Comparison of ENCODE assay signal across 13 cellular contexts in the genomic region with DNA sequence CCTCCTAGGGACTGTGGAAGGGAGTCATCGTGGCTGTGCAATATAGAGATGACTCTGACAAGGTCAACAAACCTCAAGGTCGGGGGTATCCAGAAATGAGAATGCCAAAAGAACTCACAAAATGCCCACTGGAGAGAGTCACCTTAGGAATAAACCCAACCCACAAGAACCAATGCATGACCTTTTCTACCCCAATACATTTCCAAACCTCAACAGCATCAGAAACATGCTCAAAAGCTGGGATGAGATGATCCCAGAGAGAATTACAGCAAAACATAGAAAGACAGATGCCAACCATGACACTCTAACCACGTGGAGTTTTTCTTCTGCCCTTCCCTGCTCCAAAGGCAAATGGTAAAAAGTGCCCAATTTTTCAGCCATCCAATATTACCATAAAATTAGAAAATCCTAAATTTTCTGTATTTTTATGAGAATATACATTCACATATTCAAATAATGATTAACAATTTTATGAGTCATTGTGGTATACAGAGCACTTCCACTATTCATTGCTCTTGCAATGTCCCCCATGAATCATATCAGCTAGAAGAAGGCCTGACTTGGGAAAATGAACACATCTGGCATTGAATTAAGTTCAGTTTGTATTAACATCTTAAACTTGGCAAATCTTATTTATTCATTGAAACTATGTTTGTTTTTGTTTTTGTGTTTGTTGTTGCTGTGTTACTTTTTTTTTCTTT.
DNase-seq lines count a peak whose midpoint lies in the region; ATAC-seq and TF ChIP-seq lines count a peak whose summit lies in the region.
"Had no signal": no experiment of that assay in that cellular context is flagged by ENCODE, and none has a peak within 500 bp of the region (broad histone marks: within the 10 kb centered on the region; RNA-seq: fewer than 3 reads in every experiment).

No MANE protein-coding gene starts in this region.

- peaks cover 24% of the 10 kb centered on the region for H3K4me1 ChIP-seq in mammary epithelial cell (ENCODE audit: insufficient read depth, low read length)
- H3K4me1 ChIP-seq in osteoblast (ENCODE audit: insufficient read depth, low read length), result peaks cover 17% of the 10 kb centered on the region

- no peaks in the 10 kb centered on the region for H3K36me3 Mint-ChIP-seq in activated T-cell treated with anti-CD3 and anti-CD28 coated beads, Interleukin-2, amount 50 U/mL, for 4 hours (ENCODE audit: insufficient read depth)
- H3K36me3 Mint-ChIP-seq: naive B cell had no signal

- H2AFZ ChIP-seq in mammary epithelial cell (ENCODE audit: low read depth, low read length), result no peak overlapping the region
- H2AFZ ChIP-seq in osteoblast (ENCODE audit: low read length), result no peak overlapping the region

- ATAC-seq in GM18873 (IDR thresholded peaks at IDR 0.05; ENCODE audit: low FRiP score, unreplicated experiment), result peak; percentile 60
- peak; percentile 78 for ATAC-seq in HG03457 (IDR thresholded peaks at IDR 0.05; ENCODE audit: unreplicated experiment)
- no peak for ATAC-seq in activated T-cell treated with anti-CD3 and anti-CD28 coated beads, Interleukin-2, amount 50 U/mL, for 4 hours
- no peak for ATAC-seq in left ventricle myocardium superior
- ATAC-seq in HG02970 (IDR thresholded peaks at IDR 0.05; ENCODE audit: low FRiP score, unreplicated experiment), result no peak
- ATAC-seq: activated T-cell treated with anti-CD3 and anti-CD28 coated beads, Interleukin-2, amount 50 U/mL, for 72 hours had no signal

- H3K27me3 ChIP-seq in mammary epithelial cell (ENCODE audit: insufficient read depth, low read length) (no peaks in the 10 kb centered on the region), osteoblast (ENCODE audit: insufficient read depth, low read length) (no peaks in the 10 kb centered on the region)

- in situ Hi-C loops in mammary epithelial cell (cut with MboI; ENCODE audit: low sequenced_read_pairs in 2 of 2), result no loop called here

- WGBS in mammary epithelial cell (ENCODE audit: low coverage, missing lambda C conversion rate), result 93% methylated on average over 3 of the region's 3 CpGs

- BruUV-seq in mammary epithelial cell (replicated peaks; lab: Mats Ljungman, UMichigan), result no TSS peak

- DNase-seq in mammary epithelial cell (peak; percentile 81), osteoblast (ENCODE audit: insufficient read length, low spot score, missing footprints) (peak; percentile 13), left ventricle myocardium superior (no peak), NCI-H187 treated with DMSO at 0.1 percent for 48 hours (lab: John Stamatoyannopoulos, UW) (no peak)
- DNase-seq in activated T-cell treated with anti-CD3 and anti-CD28 coated beads, Interleukin-2, amount 50 U/mL, for 4 hours, result no peak
- DNase-seq: activated T-cell treated with anti-CD3 and anti-CD28 coated beads, Interleukin-2, amount 50 U/mL, for 72 hours; DMS79; naive B cell; substantia nigra; T-helper 9 cell had no signal

- H3K27ac ChIP-seq in mammary epithelial cell (ENCODE audit: insufficient read depth, low read depth, low read length), result peak overlapping the region; percentile 49
- H3K27ac ChIP-seq in osteoblast (ENCODE audit: low read depth, low read length), result peak overlapping the region; percentile 57

- no peak overlapping the region for H3K9ac ChIP-seq in mammary epithelial cell (ENCODE audit: insufficient read depth, low read length)

- no peak for TF ChIP-seq CTCF in mammary epithelial cell (conservative IDR thresholded peaks at IDR 0.05 in 1 of 2, IDR thresholded peaks at IDR 0.05 in 1 of 2; ENCODE audit: extremely low read depth in 1 of 2, insufficient read depth in 1 of 2, low read depth in 1 of 2, low read length in 2 of 2)
- TF ChIP-seq CTCF in osteoblast (IDR thresholded peaks at IDR 0.05; ENCODE audit: extremely low read depth, low read depth, low read length), result no peak

- H4K20me1 ChIP-seq in mammary epithelial cell (ENCODE audit: insufficient read depth, low read length) (no peaks in the 10 kb centered on the region), osteoblast (ENCODE audit: insufficient read depth, low read length) (no peaks in the 10 kb centered on the region)

- H3K4me2 ChIP-seq in mammary epithelial cell (ENCODE audit: insufficient read depth, low read depth, low read length) (no peak overlapping the region), osteoblast (ENCODE audit: insufficient read depth, low read length) (peak overlapping the region; percentile 25)

- CTCF ChIA-PET in mammary epithelial cell (lab: Charles Lee; ENCODE audit: low non-redundant PET), result no interaction called here

- H3K36me3 ChIP-seq in mammary epithelial cell (ENCODE audit: insufficient read depth, low read length), result no peaks in the 10 kb centered on the region
- H3K36me3 ChIP-seq in osteoblast (ENCODE audit: insufficient read depth, low read length), result no peaks in the 10 kb centered on the region

- peaks cover 4% of the 10 kb centered on the region for H3K27me3 Mint-ChIP-seq in activated T-cell treated with anti-CD3 and anti-CD28 coated beads, Interleukin-2, amount 50 U/mL, for 4 hours (ENCODE audit: low read depth)

- no peaks in the 10 kb centered on the region for H3K9me3 Mint-ChIP-seq in activated T-cell treated with anti-CD3 and anti-CD28 coated beads, Interleukin-2, amount 50 U/mL, for 4 hours

- no peaks in the 10 kb centered on the region for H3K4me1 Mint-ChIP-seq in activated T-cell treated with anti-CD3 and anti-CD28 coated beads, Interleukin-2, amount 50 U/mL, for 4 hours (ENCODE audit: low read depth)
- H3K4me1 Mint-ChIP-seq: naive B cell had no signal

- dilution Hi-C loops in mammary epithelial cell (cut with HindIII; ENCODE audit: low sequenced_read_pairs), result no loop called here

- H3K9me3 ChIP-seq in mammary epithelial cell (replicated peaks; ENCODE audit: insufficient read depth, low read length) (no peaks in the 10 kb centered on the region), osteoblast (ENCODE audit: low read depth, low read length) (no peaks in the 10 kb centered on the region)

- H3K79me2 ChIP-seq in mammary epithelial cell (ENCODE audit: insufficient read depth, low read length) (no peaks in the 10 kb centered on the region), osteoblast (ENCODE audit: insufficient read depth, low read length) (no peaks in the 10 kb centered on the region)

- no peak overlapping the region for H3K4me3 Mint-ChIP-seq in activated T-cell treated with anti-CD3 and anti-CD28 coated beads, Interleukin-2, amount 50 U/mL, for 4 hours
- H3K4me3 Mint-ChIP-seq: activated T-cell treated with anti-CD3 and anti-CD28 coated beads, Interleukin-2, amount 50 U/mL, for 72 hours; naive B cell had no signal

- intact Hi-C loops in mammary epithelial cell (cut with micrococcal nuclease), result loop anchor here (5.0 kb wide), 1 partner anchor 90 kb away; the partner anchor contains the start of gene PALMD
- intact Hi-C loops in left ventricle myocardium superior (cut with micrococcal nuclease), result no loop called here

- H3K4me3 ChIP-seq in mammary epithelial cell (replicated peaks in 1 of 3; ENCODE audit: insufficient read depth in 1 of 3, low read depth in 2 of 3, low read length in 3 of 3) (no peak overlapping the region), osteoblast (ENCODE audit: insufficient read depth, low read length) (no peak overlapping the region)

Comparison
In these comparisons a context has a peak if more than half of its experiments do, and no peak if none do; other contexts are left out.
1. ATAC-seq: peak in GM18873 (single experiment) and HG03457 (single experiment); none in activated T-cell treated with anti-CD3 and anti-CD28 coated beads, Interleukin-2, amount 50 U/mL, for 4 hours (0 of 2), left ventricle myocardium superior (single experiment) and HG02970 (single experiment).
2. DNase-seq: peak in mammary epithelial cell (single experiment) and osteoblast (single experiment); none in activated T-cell treated with anti-CD3 and anti-CD28 coated beads, Interleukin-2, amount 50 U/mL, for 4 hours (single experiment), left ventricle myocardium superior (single experiment) and NCI-H187 treated with DMSO at 0.1 percent for 48 hours (single experiment).